ENCODE assay signal across 30 cellular contexts in the genomic region with DNA sequence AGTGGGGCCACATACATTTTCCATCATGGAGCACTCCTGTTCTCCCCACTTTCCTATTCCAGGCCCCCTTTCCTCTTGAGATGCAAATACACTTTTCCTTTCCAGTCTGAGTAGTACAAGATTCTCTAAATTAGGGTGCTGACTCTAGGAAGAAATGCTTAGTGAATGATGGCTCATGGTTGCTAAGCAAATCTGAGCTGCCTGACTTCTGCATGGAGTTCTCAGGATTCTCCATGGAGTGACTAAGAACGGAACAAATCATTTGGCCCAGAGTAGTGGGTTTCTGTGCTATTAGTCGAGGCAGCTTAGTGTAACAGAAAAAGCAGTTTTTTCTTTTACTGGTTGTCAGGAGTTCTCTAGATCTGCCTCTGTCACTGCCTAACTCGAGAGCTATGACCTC.
"Had no signal": no experiment of that assay in that cellular context is flagged by ENCODE, and none has a peak within 500 bp of the region (broad histone marks: within the 10 kb centered on the region; RNA-seq: fewer than 3 reads in every experiment).

No MANE protein-coding gene starts in this region.

- DNase-seq: hippocampal formation; kidney glomerular epithelial cell; left cardiac atrium; lower lobe of right lung; mammary epithelial cell; mesendoderm; naive B cell; natural killer cell; nephron progenitor cell; occipital lobe; psoas muscle; right lobe of liver; stimulated activated CD4-positive, alpha-beta T cell treated with anti-CD3 and anti-CD28 coated beads, Interleukin-12 subunit alpha, Interleukin-12 subunit beta, amount 100 ng/mL, for 4 hours; stimulated activated CD4-positive, alpha-beta T cell treated with anti-CD3 and anti-CD28 coated beads, Interleukin-15, amount 100 ng/mL, for 24 hours; stimulated activated CD4-positive, alpha-beta T cell treated with anti-CD3 and anti-CD28 coated beads, Interleukin-2, amount 100 ng/mL, for 24 hours; stimulated activated CD4-positive, alpha-beta T cell treated with anti-CD3 and anti-CD28 coated beads, Interleukin-4, amount 100 ng/mL, for 1 hour; stimulated activated naive B cell treated with anti-CD40 and anti-IgM and Interleukin-4, amounts not matched to agents 10 μg/mL and 1 μg/mL and 100 μg/mL, for 72 hours; stimulated activated naive CD8-positive, alpha-beta T cell treated with anti-CD3 and anti-CD28 coated beads, Interleukin-15, Interleukin-2, amounts not matched to agents 100 U/mL and 50 U/mL, for 24 hours; stomach; testis; thyroid gland; transverse colon; upper lobe of left lung had no signal

- H3K9me3 ChIP-seq: lower lobe of right lung, neutrophil, psoas muscle, right atrium auricular region, right lobe of liver, stomach, testis, thyroid gland, transverse colon, upper lobe of left lung, vagina had no signal

- H3K27me3 ChIP-seq: neural progenitor cell, right atrium auricular region, right lobe of liver, testis, thyroid gland, transverse colon, upper lobe of left lung, vagina had no signal

- H3K36me3 ChIP-seq: lower lobe of right lung, neural progenitor cell, neutrophil, right atrium auricular region, right lobe of liver, stomach, thyroid gland, transverse colon, upper lobe of left lung, vagina had no signal

- H3K4me3 ChIP-seq: lower lobe of right lung, neural progenitor cell, psoas muscle, right atrium auricular region, right lobe of liver, skin epidermis, stomach, testis, thyroid gland, transverse colon, upper lobe of left lung, vagina had no signal

- H3K4me1 ChIP-seq: lower lobe of right lung, parathyroid adenoma, psoas muscle, right atrium auricular region, right lobe of liver, stomach, testis, thyroid gland, transverse colon, upper lobe of left lung, vagina had no signal

- H3K27ac ChIP-seq: lower lobe of right lung, neural progenitor cell, neutrophil, parathyroid adenoma, psoas muscle, right atrium auricular region, right lobe of liver, skin epidermis, stomach, testis, thyroid gland, transverse colon, upper lobe of left lung, vagina had no signal

- H2AFZ ChIP-seq: neural progenitor cell, parathyroid adenoma had no signal

- H3K4me2 ChIP-seq: neural progenitor cell had no signal

- ATAC-seq: left cardiac atrium; left lobe of liver; lower lobe of right lung; natural killer cell; psoas muscle; right lobe of liver; stimulated activated naive B cell treated with anti-CD40 and anti-IgM and Interleukin-4, amounts not matched to agents 10 μg/mL and 1 μg/mL and 100 μg/mL, for 72 hours; stimulated activated naive CD8-positive, alpha-beta T cell treated with anti-CD3 and anti-CD28 coated beads, Interleukin-15, Interleukin-2, amounts not matched to agents 100 U/mL and 50 U/mL, for 24 hours had no signal

- H3K9ac ChIP-seq: neural progenitor cell, parathyroid adenoma had no signal
